Comparison of ENCODE assay signal across 34 cellular contexts in genomic region chr2:22843919-22844537, GRCh38.
"Had no signal": no experiment of that assay in that cellular context is flagged by ENCODE, and none has a peak within 500 bp of the region (broad histone marks: within the 10 kb centered on the region; RNA-seq: fewer than 3 reads in every experiment).

No MANE protein-coding gene starts in this region.

- H3K9me3 Mint-ChIP-seq: activated T-cell treated with anti-CD3 and anti-CD28 coated beads, Interleukin-2, amount 50 U/mL, for 4 hours; T-helper 2 cell treated with Interferon-gamma antibody and Interleukin-4, amounts not matched to agents 5 μg/mL and 100 μg/mL, for 36 hours had no signal

- H3K9me3 ChIP-seq: esophagus squamous epithelium had no signal

- H3K4me3 Mint-ChIP-seq: activated B cell treated with CpG ODN at 0.5 μM for 24 hours; activated CD8-positive, alpha-beta T cell treated with anti-CD3 and anti-CD28 coated beads for 36 hours; activated naive CD8-positive, alpha-beta T cell; activated T-cell treated with anti-CD3 and anti-CD28 coated beads, Interleukin-2, amount 50 U/mL, for 4 hours; activated T-helper 17 cell treated with anti-CD3 and anti-CD28 coated beads, Interleukin-2, amount 50 U/mL, for 72 hours; central memory CD8-positive, alpha-beta T cell; effector memory CD8-positive, alpha-beta T cell; T-helper 17 cell; T-helper 2 cell treated with Interferon-gamma antibody and Interleukin-4, amounts not matched to agents 5 μg/mL and 100 μg/mL, for 36 hours had no signal

- ATAC-seq: activated CD4-positive, CD25-positive, alpha-beta regulatory T cell treated with anti-CD3 and anti-CD28 coated beads, Interleukin-2, amount 50 U/mL, for 24 hours; activated CD8-positive, alpha-beta T cell treated with anti-CD3 and anti-CD28 coated beads for 36 hours; activated T-cell treated with anti-CD3 and anti-CD28 coated beads, Interleukin-2, amount 50 U/mL, for 4 hours; activated T-helper 17 cell treated with anti-CD3 and anti-CD28 coated beads, Interleukin-2, amount 50 U/mL, for 72 hours; effector memory CD8-positive, alpha-beta T cell; T-helper 17 cell had no signal

- H3K36me3 ChIP-seq: brain microvascular endothelial cell, esophagus squamous epithelium, WERI-Rb-1 had no signal

- H3K36me3 Mint-ChIP-seq: activated naive CD8-positive, alpha-beta T cell had no signal

- H3K27me3 Mint-ChIP-seq: activated B cell treated with CpG ODN at 0.5 μM for 24 hours; activated CD8-positive, alpha-beta T cell treated with anti-CD3 and anti-CD28 coated beads for 36 hours; activated naive CD8-positive, alpha-beta T cell; activated T-helper 17 cell treated with anti-CD3 and anti-CD28 coated beads, Interleukin-2, amount 50 U/mL, for 72 hours; central memory CD8-positive, alpha-beta T cell; effector memory CD8-positive, alpha-beta T cell; T-helper 17 cell had no signal

- FAIRE-seq: astrocyte, bronchial epithelial cell, colon, frontal cortex had no signal

- H3K27ac ChIP-seq: brain microvascular endothelial cell, epithelial cell of prostate, esophagus squamous epithelium, WERI-Rb-1 had no signal

- H3K4me3 ChIP-seq: esophagus squamous epithelium had no signal

- H3K4me1 ChIP-seq: esophagus squamous epithelium had no signal

- H3K27ac Mint-ChIP-seq: activated B cell treated with CpG ODN at 0.5 μM for 24 hours; activated CD8-positive, alpha-beta T cell treated with anti-CD3 and anti-CD28 coated beads for 36 hours; activated naive CD8-positive, alpha-beta T cell; activated T-helper 17 cell treated with anti-CD3 and anti-CD28 coated beads, Interleukin-2, amount 50 U/mL, for 72 hours; effector memory CD8-positive, alpha-beta T cell; T-helper 17 cell; T-helper 2 cell treated with Interferon-gamma antibody and Interleukin-4, amounts not matched to agents 5 μg/mL and 100 μg/mL, for 36 hours had no signal

- DNase-seq: activated B cell treated with CpG ODN at 0.5 μM for 24 hours; activated CD4-positive, alpha-beta T cell treated with anti-CD3 and anti-CD28 coated beads for 48 hours; activated CD4-positive, alpha-beta T cell treated with anti-CD3 and anti-CD28 coated beads, Interleukin-2, amount 50 U/mL, for 1 hour; activated CD4-positive, alpha-beta T cell treated with anti-CD3 and anti-CD28 coated beads, Interleukin-2, amount 50 U/mL, for 48 hours; activated CD8-positive, alpha-beta memory T cell treated with anti-CD3 and anti-CD28 coated beads for 24 hours; activated CD8-positive, alpha-beta T cell treated with anti-CD3 and anti-CD28 coated beads for 36 hours; activated effector memory CD4-positive, alpha-beta T cell treated with Interleukin-2 at 50 U/mL for 16 hours; activated gamma-delta T cell treated with Interleukin-2 at 50 U/mL for 16 hours; activated naive CD4-positive, alpha-beta T cell treated with anti-CD3 and anti-CD28 coated beads, Interleukin-2, amount 50 U/mL, for 16 hours; activated naive CD4-positive, alpha-beta T cell treated with Interleukin-2 at 50 U/mL for 16 hours; activated T-cell treated with anti-CD3 and anti-CD28 coated beads, Interleukin-2, amount 50 U/mL, for 4 hours; amniotic stem cell; anterior cingulate cortex; brain microvascular endothelial cell; cortex of kidney; dermis blood vessel endothelial cell; effector CD4-positive, alpha-beta T cell; effector memory CD8-positive, alpha-beta T cell; esophagus squamous epithelium; head of caudate nucleus; T-helper 1 cell; T-helper 17 cell; T1000; WERI-Rb-1 had no signal

- H3K4me1 Mint-ChIP-seq: activated B cell treated with CpG ODN at 0.5 μM for 24 hours; activated T-helper 17 cell treated with anti-CD3 and anti-CD28 coated beads, Interleukin-2, amount 50 U/mL, for 72 hours; central memory CD8-positive, alpha-beta T cell; T-helper 17 cell had no signal
